ENCODE assay signal across 8 cellular contexts in the genomic region with DNA sequence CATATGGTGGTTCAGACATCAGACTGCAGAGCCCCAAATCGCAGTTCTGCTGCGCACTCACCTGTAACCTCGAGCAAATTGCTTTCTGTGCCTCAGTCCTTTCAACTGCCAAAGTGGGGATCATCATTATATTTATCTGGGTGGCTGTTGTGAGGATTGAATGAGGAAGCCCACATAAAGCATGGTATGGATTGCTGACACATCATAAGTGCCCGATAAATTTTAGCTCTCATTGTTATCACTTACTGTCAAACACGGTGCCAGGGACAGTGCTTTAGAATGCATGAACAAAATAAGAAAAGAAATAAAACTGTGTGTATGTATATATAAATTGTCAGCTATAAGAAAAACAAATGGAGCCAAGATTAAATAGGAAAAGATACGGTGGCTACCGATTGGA.
"Had no signal": no experiment of that assay in that cellular context is flagged by ENCODE, and none has a peak within 500 bp of the region (broad histone marks: within the 10 kb centered on the region; RNA-seq: fewer than 3 reads in every experiment).

No MANE protein-coding gene starts in this region.

- DNase-seq: H9, HCEC 1CT, IMR-90, KBM-7 had no signal

- H3K4me3 Mint-ChIP-seq: GM23338, H9 had no signal

- FAIRE-seq: H1, H54 had no signal

- H3K27ac Mint-ChIP-seq: GM23338, H9 had no signal

- H3K4me2 ChIP-seq: GM23338 had no signal

- H3K27ac ChIP-seq: HL-60 had no signal

- H2AFZ ChIP-seq: GM23338 had no signal

- H3K9me3 Mint-ChIP-seq: GM23338, H9 had no signal

- H3K4me3 ChIP-seq: GM23338 had no signal
